Comparison of ENCODE assay signal across 1 cellular context in the genomic region with DNA sequence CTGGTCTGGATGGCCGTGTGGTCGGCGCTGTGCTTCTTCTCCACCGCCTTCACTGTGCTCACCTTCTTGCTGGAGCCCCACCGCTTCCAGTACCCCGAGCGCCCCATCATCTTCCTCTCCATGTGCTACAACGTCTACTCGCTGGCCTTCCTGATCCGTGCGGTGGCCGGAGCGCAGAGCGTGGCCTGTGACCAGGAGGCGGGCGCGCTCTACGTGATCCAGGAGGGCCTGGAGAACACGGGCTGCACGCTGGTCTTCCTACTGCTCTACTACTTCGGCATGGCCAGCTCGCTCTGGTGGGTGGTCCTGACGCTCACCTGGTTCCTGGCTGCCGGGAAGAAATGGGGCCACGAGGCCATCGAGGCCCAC.
TF ChIP-seq lines count a peak whose summit lies in the region.

No MANE protein-coding gene starts in this region.

TF ChIP-seq in GM23338, 12 proteins besides CTCF, POLR2A, EP300 and RAD21 (continued from another document):
- TF ChIP-seq, protein P1, sequence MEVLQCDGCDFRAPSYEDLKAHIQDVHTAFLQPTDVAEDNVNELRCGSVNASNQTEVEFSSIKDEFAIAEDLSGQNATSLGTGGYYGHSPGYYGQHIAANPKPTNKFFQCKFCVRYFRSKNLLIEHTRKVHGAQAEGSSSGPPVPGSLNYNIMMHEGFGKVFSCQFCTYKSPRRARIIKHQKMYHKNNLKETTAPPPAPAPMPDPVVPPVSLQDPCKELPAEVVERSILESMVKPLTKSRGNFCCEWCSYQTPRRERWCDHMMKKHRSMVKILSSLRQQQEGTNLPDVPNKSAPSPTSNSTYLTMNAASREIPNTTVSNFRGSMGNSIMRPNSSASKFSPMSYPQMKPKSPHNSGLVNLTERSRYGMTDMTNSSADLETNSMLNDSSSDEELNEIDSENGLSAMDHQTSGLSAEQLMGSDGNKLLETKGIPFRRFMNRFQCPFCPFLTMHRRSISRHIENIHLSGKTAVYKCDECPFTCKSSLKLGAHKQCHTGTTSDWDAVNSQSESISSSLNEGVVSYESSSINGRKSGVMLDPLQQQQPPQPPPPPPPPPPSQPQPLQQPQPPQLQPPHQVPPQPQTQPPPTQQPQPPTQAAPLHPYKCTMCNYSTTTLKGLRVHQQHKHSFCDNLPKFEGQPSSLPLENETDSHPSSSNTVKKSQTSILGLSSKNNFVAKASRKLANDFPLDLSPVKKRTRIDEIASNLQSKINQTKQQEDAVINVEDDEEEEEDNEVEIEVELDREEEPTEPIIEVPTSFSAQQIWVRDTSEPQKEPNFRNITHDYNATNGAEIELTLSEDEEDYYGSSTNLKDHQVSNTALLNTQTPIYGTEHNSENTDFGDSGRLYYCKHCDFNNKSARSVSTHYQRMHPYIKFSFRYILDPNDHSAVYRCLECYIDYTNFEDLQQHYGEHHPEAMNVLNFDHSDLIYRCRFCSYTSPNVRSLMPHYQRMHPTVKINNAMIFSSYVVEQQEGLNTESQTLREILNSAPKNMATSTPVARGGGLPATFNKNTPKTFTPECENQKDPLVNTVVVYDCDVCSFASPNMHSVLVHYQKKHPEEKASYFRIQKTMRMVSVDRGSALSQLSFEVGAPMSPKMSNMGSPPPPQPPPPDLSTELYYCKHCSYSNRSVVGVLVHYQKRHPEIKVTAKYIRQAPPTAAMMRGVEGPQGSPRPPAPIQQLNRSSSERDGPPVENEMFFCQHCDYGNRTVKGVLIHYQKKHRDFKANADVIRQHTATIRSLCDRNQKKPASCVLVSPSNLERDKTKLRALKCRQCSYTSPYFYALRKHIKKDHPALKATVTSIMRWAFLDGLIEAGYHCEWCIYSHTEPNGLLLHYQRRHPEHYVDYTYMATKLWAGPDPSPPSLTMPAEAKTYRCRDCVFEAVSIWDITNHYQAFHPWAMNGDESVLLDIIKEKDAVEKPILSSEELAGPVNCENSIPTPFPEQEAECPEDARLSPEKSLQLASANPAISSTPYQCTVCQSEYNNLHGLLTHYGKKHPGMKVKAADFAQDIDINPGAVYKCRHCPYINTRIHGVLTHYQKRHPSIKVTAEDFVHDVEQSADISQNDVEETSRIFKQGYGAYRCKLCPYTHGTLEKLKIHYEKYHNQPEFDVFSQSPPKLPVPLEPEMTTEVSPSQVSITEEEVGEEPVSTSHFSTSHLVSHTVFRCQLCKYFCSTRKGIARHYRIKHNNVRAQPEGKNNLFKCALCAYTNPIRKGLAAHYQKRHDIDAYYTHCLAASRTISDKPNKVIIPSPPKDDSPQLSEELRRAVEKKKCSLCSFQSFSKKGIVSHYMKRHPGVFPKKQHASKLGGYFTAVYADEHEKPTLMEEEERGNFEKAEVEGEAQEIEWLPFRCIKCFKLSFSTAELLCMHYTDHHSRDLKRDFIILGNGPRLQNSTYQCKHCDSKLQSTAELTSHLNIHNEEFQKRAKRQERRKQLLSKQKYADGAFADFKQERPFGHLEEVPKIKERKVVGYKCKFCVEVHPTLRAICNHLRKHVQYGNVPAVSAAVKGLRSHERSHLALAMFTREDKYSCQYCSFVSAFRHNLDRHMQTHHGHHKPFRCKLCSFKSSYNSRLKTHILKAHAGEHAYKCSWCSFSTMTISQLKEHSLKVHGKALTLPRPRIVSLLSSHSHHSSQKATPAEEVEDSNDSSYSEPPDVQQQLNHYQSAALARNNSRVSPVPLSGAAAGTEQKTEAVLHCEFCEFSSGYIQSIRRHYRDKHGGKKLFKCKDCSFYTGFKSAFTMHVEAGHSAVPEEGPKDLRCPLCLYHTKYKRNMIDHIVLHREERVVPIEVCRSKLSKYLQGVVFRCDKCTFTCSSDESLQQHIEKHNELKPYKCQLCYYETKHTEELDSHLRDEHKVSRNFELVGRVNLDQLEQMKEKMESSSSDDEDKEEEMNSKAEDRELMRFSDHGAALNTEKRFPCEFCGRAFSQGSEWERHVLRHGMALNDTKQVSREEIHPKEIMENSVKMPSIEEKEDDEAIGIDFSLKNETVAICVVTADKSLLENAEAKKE (CRISPR knock-in tag; IDR thresholded peaks at IDR 0.05) = no peak
- TF ChIP-seq CREB1 (CRISPR knock-in tag; IDR thresholded peaks at IDR 0.05; ENCODE audit: low read depth) = no peak
- TF ChIP-seq, protein P2, sequence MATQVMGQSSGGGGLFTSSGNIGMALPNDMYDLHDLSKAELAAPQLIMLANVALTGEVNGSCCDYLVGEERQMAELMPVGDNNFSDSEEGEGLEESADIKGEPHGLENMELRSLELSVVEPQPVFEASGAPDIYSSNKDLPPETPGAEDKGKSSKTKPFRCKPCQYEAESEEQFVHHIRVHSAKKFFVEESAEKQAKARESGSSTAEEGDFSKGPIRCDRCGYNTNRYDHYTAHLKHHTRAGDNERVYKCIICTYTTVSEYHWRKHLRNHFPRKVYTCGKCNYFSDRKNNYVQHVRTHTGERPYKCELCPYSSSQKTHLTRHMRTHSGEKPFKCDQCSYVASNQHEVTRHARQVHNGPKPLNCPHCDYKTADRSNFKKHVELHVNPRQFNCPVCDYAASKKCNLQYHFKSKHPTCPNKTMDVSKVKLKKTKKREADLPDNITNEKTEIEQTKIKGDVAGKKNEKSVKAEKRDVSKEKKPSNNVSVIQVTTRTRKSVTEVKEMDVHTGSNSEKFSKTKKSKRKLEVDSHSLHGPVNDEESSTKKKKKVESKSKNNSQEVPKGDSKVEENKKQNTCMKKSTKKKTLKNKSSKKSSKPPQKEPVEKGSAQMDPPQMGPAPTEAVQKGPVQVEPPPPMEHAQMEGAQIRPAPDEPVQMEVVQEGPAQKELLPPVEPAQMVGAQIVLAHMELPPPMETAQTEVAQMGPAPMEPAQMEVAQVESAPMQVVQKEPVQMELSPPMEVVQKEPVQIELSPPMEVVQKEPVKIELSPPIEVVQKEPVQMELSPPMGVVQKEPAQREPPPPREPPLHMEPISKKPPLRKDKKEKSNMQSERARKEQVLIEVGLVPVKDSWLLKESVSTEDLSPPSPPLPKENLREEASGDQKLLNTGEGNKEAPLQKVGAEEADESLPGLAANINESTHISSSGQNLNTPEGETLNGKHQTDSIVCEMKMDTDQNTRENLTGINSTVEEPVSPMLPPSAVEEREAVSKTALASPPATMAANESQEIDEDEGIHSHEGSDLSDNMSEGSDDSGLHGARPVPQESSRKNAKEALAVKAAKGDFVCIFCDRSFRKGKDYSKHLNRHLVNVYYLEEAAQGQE (IDR thresholded peaks at IDR 0.05; ENCODE audit: unreplicated experiment) = no peak
- TF ChIP-seq, protein P3, sequence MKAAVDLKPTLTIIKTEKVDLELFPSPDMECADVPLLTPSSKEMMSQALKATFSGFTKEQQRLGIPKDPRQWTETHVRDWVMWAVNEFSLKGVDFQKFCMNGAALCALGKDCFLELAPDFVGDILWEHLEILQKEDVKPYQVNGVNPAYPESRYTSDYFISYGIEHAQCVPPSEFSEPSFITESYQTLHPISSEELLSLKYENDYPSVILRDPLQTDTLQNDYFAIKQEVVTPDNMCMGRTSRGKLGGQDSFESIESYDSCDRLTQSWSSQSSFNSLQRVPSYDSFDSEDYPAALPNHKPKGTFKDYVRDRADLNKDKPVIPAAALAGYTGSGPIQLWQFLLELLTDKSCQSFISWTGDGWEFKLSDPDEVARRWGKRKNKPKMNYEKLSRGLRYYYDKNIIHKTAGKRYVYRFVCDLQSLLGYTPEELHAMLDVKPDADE (IDR thresholded peaks at IDR 0.05) = no peak
- TF ChIP-seq ZNF114 (CRISPR knock-in tag; IDR thresholded peaks at IDR 0.05) = no peak
- TF ChIP-seq NANOG (IDR thresholded peaks at IDR 0.05; ENCODE audit: borderline replicate concordance) = no peak
- TF ChIP-seq EZH2 (IDR thresholded peaks at IDR 0.05; ENCODE audit: low read depth, unreplicated experiment) = no peak
- TF ChIP-seq ZNF331 (CRISPR knock-in tag; IDR thresholded peaks at IDR 0.05; ENCODE audit: low read depth) = no peak
- TF ChIP-seq EZH2phosphoT487 (IDR thresholded peaks at IDR 0.05; ENCODE audit: unreplicated experiment) = no peak
- no peak for TF ChIP-seq STAT1 (IDR thresholded peaks at IDR 0.05; ENCODE audit: unreplicated experiment)
- TF ChIP-seq POLR2AphosphoS5 (IDR thresholded peaks at IDR 0.05; ENCODE audit: low read depth) = no peak
